Comparison of ENCODE assay signal across 21 cellular contexts in the genomic region with DNA sequence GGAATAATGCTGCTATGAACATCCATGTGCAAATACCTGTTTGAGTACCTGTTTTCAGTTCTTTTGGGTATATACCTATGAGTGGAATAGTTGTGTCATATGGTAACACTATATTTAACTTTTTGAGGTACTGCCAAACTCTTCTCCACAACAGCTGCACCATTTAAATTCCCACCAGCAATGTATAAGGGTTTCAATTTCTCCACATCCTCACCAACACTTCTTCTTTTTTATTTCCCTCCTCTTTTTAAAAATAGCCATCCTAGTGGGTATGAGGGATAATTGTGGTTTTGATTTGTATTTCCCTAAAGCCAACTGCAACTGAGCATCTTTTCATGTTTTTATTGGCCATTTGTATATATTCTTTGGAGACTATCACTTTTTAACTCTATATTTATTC.
"Had no signal": no experiment of that assay in that cellular context is flagged by ENCODE, and none has a peak within 500 bp of the region (broad histone marks: within the 10 kb centered on the region; RNA-seq: fewer than 3 reads in every experiment).

No MANE protein-coding gene starts in this region.

- H3K36me3 ChIP-seq: ascending aorta, brain microvascular endothelial cell, heart right ventricle, lower lobe of right lung, tibial artery had no signal

- DNase-seq: activated CD8-positive, alpha-beta memory T cell treated with anti-CD3 and anti-CD28 coated beads for 24 hours; activated CD8-positive, alpha-beta memory T cell treated with anti-CD3 and anti-CD28 coated beads, Interleukin-2, amount 50 U/mL, for 4 hours; activated T-cell treated with anti-CD3 and anti-CD28 coated beads, Interleukin-2, amount 50 U/mL, for 24 hours; brain microvascular endothelial cell; caudate nucleus; dermis blood vessel endothelial cell; effector CD8-positive, alpha-beta T cell; erythroblast; foreskin fibroblast; heart right ventricle; lower lobe of right lung; mesendoderm; mucosa of descending colon; naive B cell; nucleus accumbens; right cardiac atrium; stimulated activated CD4-positive, alpha-beta T cell treated with anti-CD3 and anti-CD28 coated beads, Interleukin-1b, Interleukin-23, amount 100 ng/mL, for 48 hours; substantia nigra; tibial artery had no signal

- H3K27ac ChIP-seq: ascending aorta, brain microvascular endothelial cell, heart right ventricle, lower lobe of right lung, parathyroid adenoma, tibial artery had no signal

- H2AFZ ChIP-seq: parathyroid adenoma had no signal

- H3K9me3 ChIP-seq: ascending aorta, heart right ventricle, lower lobe of right lung, mucosa of descending colon, tibial artery had no signal

- H3K4me1 ChIP-seq: ascending aorta, lower lobe of right lung, tibial artery had no signal

- H3K4me3 ChIP-seq: ascending aorta, heart right ventricle, lower lobe of right lung, mucosa of descending colon, tibial artery had no signal
